In the genomic region with DNA sequence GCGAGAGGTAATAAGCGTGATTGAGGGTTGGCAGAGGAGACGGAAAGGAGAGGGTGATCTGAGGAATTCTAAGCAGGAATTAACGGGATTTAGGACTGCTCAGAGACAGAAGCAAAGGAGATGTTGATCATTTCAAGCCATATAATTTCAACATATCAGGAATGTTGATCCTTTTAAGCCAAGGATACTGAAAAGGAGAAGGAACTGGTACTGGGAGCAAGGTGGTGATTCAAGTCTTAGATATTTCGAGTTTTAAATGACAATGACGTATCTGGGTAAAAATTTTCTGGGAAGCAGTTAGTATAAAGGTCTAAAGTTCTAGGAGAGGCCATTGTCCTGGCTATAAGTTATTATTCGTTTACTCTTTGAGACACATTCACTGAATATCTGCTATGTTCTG, we compare ENCODE assay signal across 20 cellular contexts.
A peak's percentile ranks its signal among the peaks of the same experiment; 100 is the strongest.
DNase-seq lines count a peak whose midpoint lies in the region; ATAC-seq, FAIRE-seq and TF ChIP-seq lines count a peak whose summit lies in the region.
"Had no signal": no experiment of that assay in that cellular context is flagged by ENCODE, and none has a peak within 500 bp of the region (broad histone marks: within the 10 kb centered on the region; RNA-seq: fewer than 3 reads in every experiment).

No MANE protein-coding gene starts in this region.

- H3K4me2 ChIP-seq in astrocyte (ENCODE audit: low read length) (peak overlapping the region; percentile 79), Karpas-422 (ENCODE audit: low read depth, low read length, poor library complexity, severe bottlenecking) (no peak overlapping the region)

- peak overlapping the region; percentile 41 for H3K4me3 ChIP-seq in astrocyte (ENCODE audit: insufficient read depth, low read depth, low read length)
- H3K4me3 ChIP-seq in esophagus muscularis mucosa: no peak overlapping the region
- H3K4me3 ChIP-seq in Karpas-422 (ENCODE audit: low read length): no peak overlapping the region

- H3K4me1 Mint-ChIP-seq in astrocyte (ENCODE audit: low read depth, unreplicated experiment): peaks cover 40% of the 10 kb centered on the region
- H3K4me1 Mint-ChIP-seq: CD4-positive, alpha-beta memory T cell had no signal

- no peak for TF ChIP-seq CTCF in astrocyte (IDR thresholded peaks at IDR 0.05; ENCODE audit: insufficient read depth, low read depth, low read length)
- no peak for TF ChIP-seq CTCF in esophagus muscularis mucosa (IDR thresholded peaks at IDR 0.05)

- no peak for FAIRE-seq in astrocyte (lab: Jason Lieb, UNC)
- FAIRE-seq: A204.1 had no signal

- intact Hi-C loops in esophagus muscularis mucosa (cut with DNase I): no loop called here

- WGBS in esophagus muscularis mucosa: 88% methylated on average over 7 of the region's 7 CpGs

- H2AFZ ChIP-seq in astrocyte (ENCODE audit: low read depth, low read length) (peak overlapping the region; percentile 53), Karpas-422 (ENCODE audit: low read length) (no peak overlapping the region)

- peaks cover 20% of the 10 kb centered on the region for H3K4me1 ChIP-seq in astrocyte (ENCODE audit: insufficient read depth, low read length)
- H3K4me1 ChIP-seq in esophagus muscularis mucosa: no peaks in the 10 kb centered on the region
- no peaks in the 10 kb centered on the region for H3K4me1 ChIP-seq in Karpas-422 (ENCODE audit: low read length)

- H3K79me2 ChIP-seq in astrocyte (ENCODE audit: insufficient read depth, low read length) (no peaks in the 10 kb centered on the region), Karpas-422 (ENCODE audit: low read length) (no peaks in the 10 kb centered on the region)

- no peaks in the 10 kb centered on the region for H3K27me3 Mint-ChIP-seq in astrocyte (ENCODE audit: low read depth, unreplicated experiment)
- H3K27me3 Mint-ChIP-seq: CD4-positive, alpha-beta memory T cell; progenitor cell of endocrine pancreas had no signal

- H4K20me1 ChIP-seq in astrocyte (ENCODE audit: insufficient read depth, low read length) (no peaks in the 10 kb centered on the region), Karpas-422 (ENCODE audit: insufficient read depth, low read depth, low read length) (no peaks in the 10 kb centered on the region)

- TF ChIP-seq EP300 in esophagus muscularis mucosa (IDR thresholded peaks at IDR 0.05): no peak

- no peak for TF ChIP-seq POLR2A in esophagus muscularis mucosa (IDR thresholded peaks at IDR 0.05; ENCODE audit: low read depth)

- H3K27ac Mint-ChIP-seq in astrocyte (ENCODE audit: unreplicated experiment): peak overlapping the region; percentile 95
- H3K27ac Mint-ChIP-seq: CD4-positive, alpha-beta memory T cell; progenitor cell of endocrine pancreas had no signal

- H3K27me3 ChIP-seq in astrocyte (ENCODE audit: insufficient read depth, low read length) (no peaks in the 10 kb centered on the region), esophagus muscularis mucosa (no peaks in the 10 kb centered on the region), Karpas-422 (ENCODE audit: low read length) (no peaks in the 10 kb centered on the region; the same call in 1 of the 2 replicates)

- peak overlapping the region; percentile 97 for H3K27ac ChIP-seq in astrocyte (ENCODE audit: low read depth, low read length)
- H3K27ac ChIP-seq in esophagus muscularis mucosa (replicated peaks in 1 of 4): no peak overlapping the region
- no peak overlapping the region for H3K27ac ChIP-seq in Karpas-422 (ENCODE audit: low read length)

- no peaks in the 10 kb centered on the region for H3K9me3 ChIP-seq in astrocyte (ENCODE audit: insufficient read depth, low read depth, low read length)
- no peaks in the 10 kb centered on the region for H3K9me3 ChIP-seq in esophagus muscularis mucosa
- no peaks in the 10 kb centered on the region for H3K9me3 ChIP-seq in Karpas-422 (ENCODE audit: low read length)

- H3K36me3 ChIP-seq in astrocyte (ENCODE audit: insufficient read depth, low read length) (no peaks in the 10 kb centered on the region), esophagus muscularis mucosa (no peaks in the 10 kb centered on the region), Karpas-422 (ENCODE audit: insufficient read depth, low read length) (no peaks in the 10 kb centered on the region)

- no peaks in the 10 kb centered on the region for H3K36me3 Mint-ChIP-seq in astrocyte (ENCODE audit: low read depth, unreplicated experiment)
- H3K36me3 Mint-ChIP-seq: CD4-positive, alpha-beta memory T cell had no signal

- H3K9me3 Mint-ChIP-seq in astrocyte (ENCODE audit: unreplicated experiment): peaks cover 2% of the 10 kb centered on the region

- no peak for ATAC-seq in GM21423 (IDR thresholded peaks at IDR 0.05; ENCODE audit: unreplicated experiment)
- no peak for ATAC-seq in GM19395 (IDR thresholded peaks at IDR 0.05; ENCODE audit: unreplicated experiment)
- ATAC-seq: esophagus mucosa; left lobe of liver; stimulated activated naive CD8-positive, alpha-beta T cell treated with anti-CD3 and anti-CD28 coated beads, Interleukin-15, Interleukin-2, amounts not matched to agents 100 U/mL and 50 U/mL, for 24 hours had no signal

- H3K9me2 ChIP-seq in Karpas-422 (replicated peaks; ENCODE audit: insufficient read depth, low read length): no peaks in the 10 kb centered on the region

- DNase-seq in A172 (ENCODE audit: low spot score): peak; percentile 65
- DNase-seq in HCEC 1CT: peak; percentile 83
- DNase-seq in astrocyte (ENCODE audit: low read depth): peak; percentile 84
- peak; percentile 14 for DNase-seq in left kidney (ENCODE audit: low read depth, low spot score)
- DNase-seq in esophagus muscularis mucosa (ENCODE audit: extremely low spot score): no peak
- no peak for DNase-seq in Karpas-422
- DNase-seq: activated CD8-positive, alpha-beta memory T cell treated with anti-CD3 and anti-CD28 coated beads, Interleukin-2, amount 50 U/mL, for 4 hours; activated gamma-delta T cell treated with Interleukin-2 at 50 U/mL for 16 hours; CD4-positive, alpha-beta memory T cell; dermis blood vessel endothelial cell; Kasumi-1; NCI-H1436; NK-92 treated with Interleukin-12 subunit alpha and Interleukin-12 subunit beta, amount 100 ng/mL, for 24 hours; stimulated activated naive CD8-positive, alpha-beta T cell treated with anti-CD3 and anti-CD28 coated beads, Interleukin-15, Interleukin-2, amounts not matched to agents 100 U/mL and 50 U/mL, for 24 hours had no signal

- H3K4me3 Mint-ChIP-seq in astrocyte (ENCODE audit: unreplicated experiment): no peak overlapping the region
- H3K4me3 Mint-ChIP-seq: CD4-positive, alpha-beta memory T cell had no signal

- peak overlapping the region; percentile 76 for H3K9ac ChIP-seq in astrocyte (ENCODE audit: low read length)
- no peak overlapping the region for H3K9ac ChIP-seq in Karpas-422 (ENCODE audit: low read length)

Comparison
In these comparisons a context has a peak if more than half of its experiments do, and no peak if none do; other contexts are left out.
1. DNase-seq: peak in A172 (single experiment), HCEC 1CT (single experiment), astrocyte (single experiment) and left kidney (single experiment); none in esophagus muscularis mucosa (single experiment) and Karpas-422 (single experiment).